In the genomic region with DNA sequence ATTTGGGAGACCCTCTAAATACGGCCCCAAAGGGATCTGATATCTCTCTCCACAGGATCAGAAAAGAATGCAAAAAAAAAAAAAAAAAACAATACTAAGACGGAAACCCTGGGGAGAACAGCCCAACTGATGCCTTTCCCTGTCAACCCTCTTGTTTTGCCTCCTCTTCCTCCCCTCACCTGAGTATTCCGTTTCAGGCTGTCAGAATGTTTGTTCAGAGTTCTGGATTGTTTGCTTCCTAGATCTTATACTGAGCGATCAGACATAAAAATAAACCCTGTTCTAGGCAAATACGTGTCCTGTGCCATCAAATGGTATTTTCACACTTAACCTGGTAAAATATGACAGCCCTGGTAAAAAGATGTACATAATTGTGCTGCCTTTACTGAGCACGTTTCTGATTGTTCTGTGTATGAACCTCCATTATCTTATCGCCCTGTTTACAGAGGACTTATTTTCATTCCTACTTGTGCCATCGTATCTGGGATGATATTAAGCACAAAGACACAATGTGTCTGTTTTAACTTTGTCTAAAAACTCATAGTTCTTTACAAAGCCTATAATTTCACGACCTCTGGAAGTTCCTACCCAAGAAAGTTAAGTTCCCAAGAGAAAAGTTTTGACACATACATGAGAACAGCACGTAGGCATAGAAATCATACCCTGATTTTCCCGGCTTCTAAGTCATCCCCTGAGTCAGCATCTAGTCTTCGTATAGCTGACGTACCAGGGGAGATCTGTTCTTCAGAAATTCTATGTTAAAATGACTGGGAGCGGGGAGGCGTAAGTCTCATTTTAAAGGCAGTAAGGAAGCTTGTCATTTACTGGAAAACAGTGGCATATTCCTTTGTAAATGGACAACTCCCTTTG, we compare ENCODE assay signal across 8 cellular contexts. TPM values are rescaled to one million over a fixed set of nuclear protein-coding genes. Genes with fewer than 3 reads are reported as not detected.
A peak's percentile ranks its signal among the peaks of the same experiment; 100 is the strongest.
DNase-seq lines count a peak whose midpoint lies in the region; TF ChIP-seq lines count a peak whose summit lies in the region.

No MANE protein-coding gene starts in this region.

- no peaks in the 10 kb centered on the region for H3K27me3 ChIP-seq in adipocyte (replicated peaks; ENCODE audit: control insufficient read depth, insufficient read depth, low read length)
- H3K27me3 ChIP-seq in stomach smooth muscle (ENCODE audit: control insufficient read depth in 1 of 2, insufficient read depth in 2 of 2, low read length in 2 of 2), result no peaks in the 10 kb centered on the region

- in situ Hi-C loops in GM13977 (cut with MboI; ENCODE audit: low pct_unique_long_range_greater_than_20kb, low sequenced_read_pairs, unreplicated experiment), result no loop called here

- H3K4me1 ChIP-seq in adipocyte (ENCODE audit: control insufficient read depth, insufficient read depth, low read length), result peaks cover 47% of the 10 kb centered on the region
- H3K4me1 ChIP-seq in stomach smooth muscle (ENCODE audit: control insufficient read depth, insufficient read depth, low read length), result peaks cover 29% of the 10 kb centered on the region

- H3K9me3 ChIP-seq in adipocyte (ENCODE audit: control insufficient read depth, low read length), result no peaks in the 10 kb centered on the region
- no peaks in the 10 kb centered on the region for H3K9me3 ChIP-seq in stomach smooth muscle (ENCODE audit: control insufficient read depth in 2 of 2, low read length in 2 of 2)

- peak overlapping the region; percentile 79 for H3K27ac ChIP-seq in stomach smooth muscle (ENCODE audit: low read length)

- H3K9ac ChIP-seq in adipocyte (ENCODE audit: low read length), result peak overlapping the region; percentile 77
- H3K9ac ChIP-seq in stomach smooth muscle (ENCODE audit: low read length in 2 of 2), result no peak overlapping the region

- DNase-seq in HT-29 (ENCODE audit: low spot score) (peak; percentile 50), adipocyte (ENCODE audit: low read depth) (no peak), inferior parietal cortex (ENCODE audit: extremely low spot score) (peak; percentile 31), Ammon's horn (ENCODE audit: low spot score) (no peak), NCI-H748 (lab: John Stamatoyannopoulos, UW; ENCODE audit: unreplicated experiment) (no peak), GM13977 (ENCODE audit: low spot score) (no peak), posterior vena cava (ENCODE audit: low spot score) (no peak)

- H3K36me3 ChIP-seq in adipocyte (ENCODE audit: control insufficient read depth, insufficient read depth, low read length, severe bottlenecking) (no peaks in the 10 kb centered on the region), stomach smooth muscle (ENCODE audit: control insufficient read depth in 2 of 2, insufficient read depth in 2 of 2, low read length in 2 of 2) (no peaks in the 10 kb centered on the region)

- intact Hi-C loops in posterior vena cava (cut with DNase I), result loop anchor here (5.0 to 10.0 kb wide), 2 partner anchors 54 to 83 kb away; no protein-coding TSS in a partner anchor

- no peak for TF ChIP-seq CTCF in GM13977 (IDR thresholded peaks at IDR 0.05; ENCODE audit: extremely low read depth, insufficient read depth, missing control alignments)

- H3K4me3 ChIP-seq in adipocyte (ENCODE audit: low read length) (peak overlapping the region; percentile 69), stomach smooth muscle (ENCODE audit: low read length in 2 of 2) (peak overlapping the region in 1 of 2 donors; percentile 62)

RNA-seq across cellular contexts. Expression of a gene that starts 0.9 kb away (rescaled TPM):
- 22.9 and 23.1 TPM in 2 replicates for total RNA-seq in HT-29 (2014; rRNA removed; shearing (Covaris generic))
- 100 to 1,000 TPM; 101 to 125 TPM for total RNA-seq in posterior vena cava

Comparison
In these comparisons a context has a peak if more than half of its experiments do, and no peak if none do; other contexts are left out.
1. DNase-seq: peak in HT-29 (single experiment) and inferior parietal cortex (single experiment); none in adipocyte (single experiment), Ammon's horn (single experiment), NCI-H748 (single experiment), GM13977 (single experiment) and posterior vena cava (single experiment).